Comparison of ENCODE assay signal across 1 cellular context in the genomic region with DNA sequence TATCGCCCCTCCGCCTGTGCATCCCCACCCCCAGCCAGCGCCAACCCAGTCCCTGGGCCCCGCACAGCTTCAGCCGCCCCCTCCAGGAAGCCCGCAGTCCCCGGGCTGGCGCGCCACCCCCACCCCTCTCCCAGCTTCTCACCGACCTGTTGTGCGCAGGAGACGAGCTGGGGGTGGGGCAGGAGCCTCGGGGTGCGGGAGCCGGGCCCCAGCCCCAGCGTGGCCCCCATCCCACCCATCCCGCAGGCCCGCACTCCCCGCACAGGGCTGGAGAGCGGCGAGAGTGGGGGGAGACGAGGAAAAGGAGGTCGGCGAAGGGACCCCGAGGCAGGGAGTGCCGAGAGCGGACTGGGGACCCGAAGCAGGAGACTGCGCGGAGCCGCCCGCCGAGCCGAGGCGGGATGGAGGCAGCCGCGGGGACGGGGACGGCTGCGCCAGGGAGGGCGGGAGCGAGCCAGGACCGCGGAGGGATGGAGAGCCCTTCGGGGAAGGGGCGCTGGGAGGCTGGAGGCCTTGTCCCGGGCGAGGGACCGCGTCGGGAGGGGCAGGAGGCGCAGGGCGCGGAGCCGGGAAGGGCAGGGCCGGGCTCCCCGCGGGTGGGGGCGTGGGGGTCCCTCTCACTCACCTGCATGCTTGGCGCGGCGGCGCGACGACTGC.
TF ChIP-seq lines count a peak whose summit lies in the region.

No MANE protein-coding gene starts in this region.

TF ChIP-seq in GM12878, 131 proteins besides CTCF, POLR2A, EP300 and RAD21:
- no peak for TF ChIP-seq SIX5 (IDR thresholded peaks at IDR 0.05; ENCODE audit: low read depth, low read length, severe bottlenecking)
- no peak for TF ChIP-seq TCF7 (IDR thresholded peaks at IDR 0.05; ENCODE audit: borderline replicate concordance)
- TF ChIP-seq HDAC6 (IDR thresholded peaks at IDR 0.05; ENCODE audit: unreplicated experiment), result no peak
- no peak for TF ChIP-seq CHD4 (IDR thresholded peaks at IDR 0.05)
- TF ChIP-seq IRF5 (IDR thresholded peaks at IDR 0.05; ENCODE audit: borderline replicate concordance), result no peak
- TF ChIP-seq ZBED1 (IDR thresholded peaks at IDR 0.05; ENCODE audit: borderline replicate concordance), result no peak
- peak; percentile 62 for TF ChIP-seq SUZ12 (IDR thresholded peaks at IDR 0.05; ENCODE audit: unreplicated experiment)
